In genomic region chr5:137054792-137055191, GRCh38 we compare ENCODE assay signal across 29 cellular contexts.
"Had no signal": no experiment of that assay in that cellular context is flagged by ENCODE, and none has a peak within 500 bp of the region (broad histone marks: within the 10 kb centered on the region; RNA-seq: fewer than 3 reads in every experiment).

No MANE protein-coding gene starts in this region.

- H3K36me3 Mint-ChIP-seq: mesothelial cell of epicardium, naive B cell, neural progenitor cell, type B pancreatic cell had no signal

- H3K36me3 ChIP-seq: colonic mucosa, gastrocnemius medialis, heart left ventricle, neural progenitor cell, prostate gland, right atrium auricular region, stomach, tibial artery had no signal

- ATAC-seq: left lobe of liver, mucosa of descending colon had no signal

- H3K9me3 ChIP-seq: colonic mucosa, gastrocnemius medialis, heart left ventricle, mucosa of descending colon, prostate gland, right atrium auricular region, stomach, tibial artery had no signal

- H3K27me3 Mint-ChIP-seq: dendritic cell treated with granulocyte-macrophage colony-stimulating factor and Interleukin-4, amounts not matched to agents 40 ng/mL and 50 ng/mL, for 4 days; type B pancreatic cell had no signal

- H3K27ac ChIP-seq: colonic mucosa, epithelial cell of prostate, gastrocnemius medialis, heart left ventricle, hepatocyte, neural progenitor cell, prostate gland, right atrium auricular region, stomach, tibial artery had no signal

- H3K79me2 ChIP-seq: hepatocyte had no signal

- H3K27ac Mint-ChIP-seq: dendritic cell treated with granulocyte-macrophage colony-stimulating factor and Interleukin-4, amounts not matched to agents 40 ng/mL and 50 ng/mL, for 4 days; endodermal cell; mesothelial cell of epicardium; naive B cell; nephron; neural progenitor cell; type B pancreatic cell had no signal

- H3K9me3 Mint-ChIP-seq: dendritic cell treated with granulocyte-macrophage colony-stimulating factor and Interleukin-4, amounts not matched to agents 40 ng/mL and 50 ng/mL, for 4 days; mesothelial cell of epicardium; nephron; neural progenitor cell; type B pancreatic cell had no signal

- H3K4me3 ChIP-seq: colonic mucosa, gastrocnemius medialis, heart left ventricle, hepatocyte, lung, mucosa of descending colon, neural progenitor cell, prostate gland, right atrium auricular region, smooth muscle cell, stomach, tibial artery had no signal

- DNase-seq: colonic mucosa; effector CD8-positive, alpha-beta T cell; endodermal cell; foreskin fibroblast; gastrocnemius medialis; heart left ventricle; kidney; mesenchymal stem cell; mucosa of descending colon; naive B cell; stimulated activated CD4-positive, alpha-beta T cell treated with anti-CD3 and anti-CD28 coated beads, Interleukin-12 subunit alpha, Interleukin-12 subunit beta, amount 100 ng/mL, for 4 hours; stimulated activated CD4-positive, alpha-beta T cell treated with anti-CD3 and anti-CD28 coated beads, Interleukin-1b, Interleukin-23, amount 100 ng/mL, for 48 hours; stimulated activated CD4-positive, alpha-beta T cell treated with anti-CD3 and anti-CD28 coated beads, Interleukin-4, amount 100 ng/mL, for 1 hour; stimulated activated CD8-positive, alpha-beta memory T cell treated with anti-CD3 and anti-CD28 coated beads, Interleukin-4, amount 100 ng/mL, for 48 hours; stimulated activated naive CD4-positive, alpha-beta T cell treated with Interleukin-2 at 50 U/mL for 16 hours; stomach; tibial artery had no signal

- H3K4me3 Mint-ChIP-seq: dendritic cell treated with granulocyte-macrophage colony-stimulating factor and Interleukin-4, amounts not matched to agents 40 ng/mL and 50 ng/mL, for 4 days; endodermal cell; mesothelial cell of epicardium; naive B cell; nephron; neural progenitor cell; type B pancreatic cell had no signal

- H3K4me1 ChIP-seq: colonic mucosa, gastrocnemius medialis, prostate gland, stomach had no signal

- H3K4me1 Mint-ChIP-seq: mesothelial cell of epicardium, naive B cell, nephron had no signal

- H3K9ac ChIP-seq: neural progenitor cell had no signal

- H2AFZ ChIP-seq: hepatocyte, neural progenitor cell had no signal

- H3K27me3 ChIP-seq: colonic mucosa, gastrocnemius medialis, heart left ventricle, hepatocyte, neural progenitor cell, right atrium auricular region, stomach, tibial artery had no signal

- H3K4me2 ChIP-seq: hepatocyte, neural progenitor cell, smooth muscle cell had no signal
